Comparison of ENCODE assay signal across 8 cellular contexts in genomic region chr3:195271116-195271858, GRCh38. TPM values are rescaled to one million over a fixed set of nuclear protein-coding genes. Genes with fewer than 3 reads are reported as not detected.
DNase-seq lines count a peak whose midpoint lies in the region; ATAC-seq and TF ChIP-seq lines count a peak whose summit lies in the region.

TSS of gene XXYLT1 (minus strand) at chr3:195271159. CDS start at chr3:195271058, 101 bp downstream.

- dilution Hi-C loops in mammary epithelial cell (cut with HindIII; ENCODE audit: low sequenced_read_pairs): no loop called here

- H3K36me3 ChIP-seq in WERI-Rb-1: no peaks in the 10 kb centered on the region
- peaks cover 2% of the 10 kb centered on the region for H3K36me3 ChIP-seq in mammary epithelial cell (ENCODE audit: insufficient read depth, low read length)
- no peaks in the 10 kb centered on the region for H3K36me3 ChIP-seq in smooth muscle cell (ENCODE audit: low read depth)

- CTCF ChIA-PET in mammary epithelial cell (lab: Charles Lee; ENCODE audit: low non-redundant PET): interaction anchor here (0.5 to 1.1 kb wide), 14 partner anchors 16 to 677 kb away, joined by 3 to 7 read pairs (median 4); partner anchors contain the start of genes ACAP2 and TMEM44

- H3K4me2 ChIP-seq in mammary epithelial cell (ENCODE audit: insufficient read depth, low read depth, low read length) (peak within 1 kb of the TSS; percentile 94), smooth muscle cell (peak within 1 kb of the TSS; percentile 98)

- DNase-seq in AG08395 (ENCODE audit: low spot score) (peak; percentile 93), NCI-H2171 treated with DMSO at 0.1 percent for 48 hours (lab: John Stamatoyannopoulos, UW) (peak; percentile 87), WERI-Rb-1 (peak; percentile 78), mammary epithelial cell (peak; percentile 82), iPS-NIHi7 (ENCODE audit: extremely low spot score) (peak; percentile 94), smooth muscle cell (lab: John Stamatoyannopoulos, UW; ENCODE audit: unreplicated experiment) (peak; percentile 80)

- peaks cover 31% of the 10 kb centered on the region for H3K79me2 ChIP-seq in mammary epithelial cell (ENCODE audit: insufficient read depth, low read length)
- peaks cover 18% of the 10 kb centered on the region for H3K79me2 ChIP-seq in smooth muscle cell (ENCODE audit: low read depth)

- H3K9ac ChIP-seq in mammary epithelial cell (ENCODE audit: insufficient read depth, low read length) (peak within 1 kb of the TSS; percentile 46), smooth muscle cell (ENCODE audit: low read depth) (peak within 1 kb of the TSS; percentile 43)

- peaks cover 17% of the 10 kb centered on the region for H3K4me1 ChIP-seq in mammary epithelial cell (ENCODE audit: insufficient read depth, low read length)
- H3K4me1 ChIP-seq in smooth muscle cell (ENCODE audit: low read depth): peaks cover 9% of the 10 kb centered on the region

- 3% methylated on average over 20 of the region's 62 CpGs for WGBS in mammary epithelial cell (ENCODE audit: low coverage, missing lambda C conversion rate)
- under 1% methylated on average over 60 of the region's 62 CpGs for WGBS in smooth muscle cell (ENCODE audit: low lambda C conversion rate)

- H3K9me3 ChIP-seq in WERI-Rb-1 (ENCODE audit: severe bottlenecking) (no peaks in the 10 kb centered on the region), mammary epithelial cell (replicated peaks; ENCODE audit: insufficient read depth, low read length) (no peaks in the 10 kb centered on the region), smooth muscle cell (replicated peaks; ENCODE audit: low read depth) (no peaks in the 10 kb centered on the region)

- peak within 1 kb of the TSS; percentile 90 for H3K27ac ChIP-seq in WERI-Rb-1
- H3K27ac ChIP-seq in mammary epithelial cell (ENCODE audit: insufficient read depth, low read depth, low read length): peak within 1 kb of the TSS; percentile 55
- peak within 1 kb of the TSS; percentile 10 for H3K27ac ChIP-seq in smooth muscle cell (ENCODE audit: low read depth)

- peak; percentile 58 for ATAC-seq in GM18870 (IDR thresholded peaks at IDR 0.05; ENCODE audit: unreplicated experiment)
- ATAC-seq in HG03135 (IDR thresholded peaks at IDR 0.05; ENCODE audit: unreplicated experiment): peak; percentile 72

- intact Hi-C loops in mammary epithelial cell (cut with micrococcal nuclease): loop anchor here (1.0 to 5.0 kb wide), 6 partner anchors 82 to 589 kb away; partner anchors contain the start of gene ACAP2

- peak within 1 kb of the TSS; percentile 70 for H3K4me3 ChIP-seq in WERI-Rb-1 (ENCODE audit: low read depth, low read length)
- peak within 1 kb of the TSS; percentile 67 to 82 (median 80) for H3K4me3 ChIP-seq in mammary epithelial cell (replicated peaks in 1 of 3; ENCODE audit: insufficient read depth in 1 of 3, low read depth in 2 of 3, low read length in 3 of 3)
- peak within 1 kb of the TSS; percentile 75 for H3K4me3 ChIP-seq in smooth muscle cell

- in situ Hi-C loops in mammary epithelial cell (cut with MboI; ENCODE audit: low sequenced_read_pairs in 2 of 2): loop anchor here in 1 of 2 donors (25.0 kb wide), 2 partner anchors 259 to 266 kb away; partner anchors contain the start of gene PPP1R2

- H3K27me3 ChIP-seq in WERI-Rb-1 (ENCODE audit: insufficient read depth, low read depth, severe bottlenecking) (no peaks in the 10 kb centered on the region), mammary epithelial cell (ENCODE audit: insufficient read depth, low read length) (no peaks in the 10 kb centered on the region), smooth muscle cell (ENCODE audit: low read depth) (no peaks in the 10 kb centered on the region)

- no TSS peak for BruUV-seq in mammary epithelial cell (replicated peaks; lab: Mats Ljungman, UMichigan)

- H2AFZ ChIP-seq in mammary epithelial cell (ENCODE audit: low read depth, low read length): peak within 1 kb of the TSS; percentile 87
- peak within 1 kb of the TSS; percentile 87 for H2AFZ ChIP-seq in smooth muscle cell (ENCODE audit: low read depth)

- H4K20me1 ChIP-seq in mammary epithelial cell (ENCODE audit: insufficient read depth, low read length) (no peaks in the 10 kb centered on the region), smooth muscle cell (ENCODE audit: low read depth) (peaks cover 12% of the 10 kb centered on the region)

- H3F3A ChIP-seq in smooth muscle cell (ENCODE audit: low read depth): no peaks in the 10 kb centered on the region

- TF ChIP-seq CTCF in WERI-Rb-1 (IDR thresholded peaks at IDR 0.05; ENCODE audit: low read depth, low read length) (peak; percentile 63), mammary epithelial cell (conservative IDR thresholded peaks at IDR 0.05 in 1 of 2, IDR thresholded peaks at IDR 0.05 in 1 of 2; ENCODE audit: extremely low read depth in 1 of 2, insufficient read depth in 1 of 2, low read depth in 1 of 2, low read length in 2 of 2) (peak; percentile 67 to 93), smooth muscle cell (IDR thresholded peaks at IDR 0.05; ENCODE audit: borderline replicate concordance, insufficient read depth, poor library complexity, severe bottlenecking) (peak; percentile 96)

RNA-seq across cellular contexts. Expression of gene XXYLT1, which starts in this region (rescaled TPM):
- 10 to 100 TPM; 12.3 to 15.6 TPM for total RNA-seq in mammary epithelial cell
- polyA plus RNA-seq in mammary epithelial cell: 12.5 TPM
- polyA minus RNA-seq in mammary epithelial cell: 10.2 TPM
- total RNA-seq in smooth muscle cell: 22.2 and 28.7 TPM in 2 replicates
- polyA plus RNA-seq in smooth muscle cell: 24.4 and 35.4 TPM in 2 replicates

Comparison
In these comparisons a context has a peak if more than half of its experiments do, and no peak if none do; other contexts are left out.
1. Peak in every context shown above with its lines: DNase-seq, ATAC-seq, H3K4me3 ChIP-seq and H3K27ac ChIP-seq.
2. H3K27ac ChIP-seq: peak in every context shown above with its lines; median percentile 90 in WERI-Rb-1; 55 in mammary epithelial cell; 10 in smooth muscle cell.